15 cellular contexts compared by ENCODE assay signal in genomic region chr10:77853256-77853655, GRCh38.
DNase-seq lines count a peak whose midpoint lies in the region; ATAC-seq and TF ChIP-seq lines count a peak whose summit lies in the region.
"Had no signal": no experiment of that assay in that cellular context is flagged by ENCODE, and none has a peak within 500 bp of the region (broad histone marks: within the 10 kb centered on the region; RNA-seq: fewer than 3 reads in every experiment).

No MANE protein-coding gene starts in this region.

- H3K27me3 Mint-ChIP-seq in chondrocyte (ENCODE audit: low read depth) (no peaks in the 10 kb centered on the region), neural crest cell (ENCODE audit: low read depth) (no peaks in the 10 kb centered on the region)
- H3K27me3 Mint-ChIP-seq: CD4-positive, CD25-positive, alpha-beta regulatory T cell; IgD-negative memory B cell had no signal

- TF ChIP-seq CTCF in chondrocyte (IDR thresholded peaks at IDR 0.05) = no peak
- no peak for TF ChIP-seq CTCF in neural crest cell (conservative IDR thresholded peaks at IDR 0.05)
- TF ChIP-seq CTCF in vagina (IDR thresholded peaks at IDR 0.05) = no peak

- no peaks in the 10 kb centered on the region for H3K27me3 ChIP-seq in vagina
- H3K27me3 ChIP-seq: BLaER1 treated with 17β-estradiol and CSF1 and Interleukin-3, amounts not matched to agents 10 nM and 100 nM had no signal

- peaks cover 11% of the 10 kb centered on the region for H3K36me3 Mint-ChIP-seq in chondrocyte (ENCODE audit: low read depth)
- peaks cover 18% of the 10 kb centered on the region for H3K36me3 Mint-ChIP-seq in neural crest cell (ENCODE audit: low read depth)
- H3K36me3 Mint-ChIP-seq: IgD-negative memory B cell had no signal

- peak; percentile 75 for DNase-seq in chondrocyte (ENCODE audit: low spot score)
- no peak for DNase-seq in neural crest cell (ENCODE audit: low read depth, low spot score)
- no peak for DNase-seq in vagina (ENCODE audit: extremely low spot score in 2 of 2)
- DNase-seq in activated effector memory CD4-positive, alpha-beta T cell treated with anti-CD3 and anti-CD28 coated beads, Interleukin-2, amount 50 U/mL, for 16 hours = no peak
- DNase-seq: ACHN; CD4-positive, CD25-positive, alpha-beta regulatory T cell; DMS53; GF-D8; H9 had no signal

- H3K4me3 ChIP-seq in vagina = no peak overlapping the region
- H3K4me3 ChIP-seq: BLaER1 treated with 17β-estradiol and CSF1 and Interleukin-3, amounts not matched to agents 10 nM and 100 nM; GM23338 had no signal

- peak overlapping the region; percentile 10 for H3K27ac ChIP-seq in vagina
- H3K27ac ChIP-seq: BLaER1 treated with 17β-estradiol and CSF1 and Interleukin-3, amounts not matched to agents 10 nM and 100 nM had no signal

- no peaks in the 10 kb centered on the region for H3K9me3 ChIP-seq in vagina
- H3K9me3 ChIP-seq: BLaER1 treated with 17β-estradiol and CSF1 and Interleukin-3, amounts not matched to agents 10 nM and 100 nM had no signal

- H3K4me1 Mint-ChIP-seq in chondrocyte (ENCODE audit: low read depth) (no peaks in the 10 kb centered on the region), neural crest cell (peaks cover 37% of the 10 kb centered on the region)
- H3K4me1 Mint-ChIP-seq: CD4-positive, CD25-positive, alpha-beta regulatory T cell; IgD-negative memory B cell had no signal

- H3K27ac Mint-ChIP-seq in chondrocyte (ENCODE audit: unreplicated experiment) (peak overlapping the region; percentile 19), neural crest cell (ENCODE audit: unreplicated experiment) (peak overlapping the region; percentile 35)
- H3K27ac Mint-ChIP-seq: CD4-positive, CD25-positive, alpha-beta regulatory T cell; GM23338; H9 had no signal

- H3K4me3 Mint-ChIP-seq in chondrocyte (ENCODE audit: unreplicated experiment) = no peak overlapping the region
- no peak overlapping the region for H3K4me3 Mint-ChIP-seq in neural crest cell
- H3K4me3 Mint-ChIP-seq: CD4-positive, CD25-positive, alpha-beta regulatory T cell; GM23338; H9 had no signal

- ATAC-seq in esophagus mucosa = peak; percentile 50
- no peak for ATAC-seq in GM18867 (IDR thresholded peaks at IDR 0.05; ENCODE audit: unreplicated experiment)
- ATAC-seq in HG03108 (IDR thresholded peaks at IDR 0.05; ENCODE audit: unreplicated experiment) = no peak
- ATAC-seq: GM23338 had no signal

- H3K9me3 Mint-ChIP-seq in chondrocyte (ENCODE audit: low read depth) (no peaks in the 10 kb centered on the region), neural crest cell (no peaks in the 10 kb centered on the region)
- H3K9me3 Mint-ChIP-seq: CD4-positive, CD25-positive, alpha-beta regulatory T cell; GM23338; IgD-negative memory B cell had no signal

- no peak for TF ChIP-seq POLR2A in vagina (IDR thresholded peaks at IDR 0.05)

- peaks cover 0 to 26% of the 10 kb centered on the region in 2 donors for H3K36me3 ChIP-seq in vagina

- intact Hi-C loops in vagina (cut with DNase I) = loop anchor here (10.0 kb wide), 1 partner anchor 172 kb away; the partner anchor contains the start of gene POLR3A

- H3K4me1 ChIP-seq in vagina = peaks cover 52% of the 10 kb centered on the region
